Comparison of ENCODE assay signal across 1 cellular context in genomic region chr4:46081674-46082073, GRCh38.
TF ChIP-seq lines count a peak whose summit lies in the region.

No MANE protein-coding gene starts in this region.

TF ChIP-seq in K562, 482 proteins besides CTCF, POLR2A, EP300 and RAD21 (continued from another document):
- TF ChIP-seq MTA2 (IDR thresholded peaks at IDR 0.05; ENCODE audit: low read depth) = peak; percentile 45; the same call in 1 of the 2 replicates
- TF ChIP-seq TAL1 (IDR thresholded peaks at IDR 0.05) = peak; percentile 70
- no peak for TF ChIP-seq ELK1 (CRISPR knock-in tag; IDR thresholded peaks at IDR 0.05)
- TF ChIP-seq ZFX (CRISPR knock-in tag; IDR thresholded peaks at IDR 0.05) = 0 out of 2 replicates have a peak, but pooled peaks have one; percentile 17
- 0 out of 2 replicates have a peak, but pooled peaks have one; percentile 18 for TF ChIP-seq FOSL1 (tag; conservative IDR thresholded peaks at IDR 0.05)
- TF ChIP-seq EZH2 (IDR thresholded peaks at IDR 0.05; ENCODE audit: borderline replicate concordance, low read depth, low read length) = no peak
- no peak for TF ChIP-seq MXD1 (CRISPR knock-in tag; IDR thresholded peaks at IDR 0.05; ENCODE audit: borderline replicate concordance, poor library complexity, severe bottlenecking)
- TF ChIP-seq TCF3 (CRISPR knock-in tag; IDR thresholded peaks at IDR 0.05) = peak; percentile 76
- TF ChIP-seq PHTF2 (CRISPR knock-in tag; IDR thresholded peaks at IDR 0.05) = no peak
- no peak for TF ChIP-seq MED1 (CRISPR knock-in tag; IDR thresholded peaks at IDR 0.05; ENCODE audit: borderline replicate concordance)
- no peak for TF ChIP-seq HMBOX1 (IDR thresholded peaks at IDR 0.05)
- TF ChIP-seq FOXA3 (CRISPR knock-in tag; conservative IDR thresholded peaks at IDR 0.05 in 1 of 2, IDR thresholded peaks at IDR 0.05 in 1 of 2) = peak; percentile 43 to 73; a peak in 3 of 4 replicates
